8 cellular contexts compared by ENCODE assay signal in the genomic region with DNA sequence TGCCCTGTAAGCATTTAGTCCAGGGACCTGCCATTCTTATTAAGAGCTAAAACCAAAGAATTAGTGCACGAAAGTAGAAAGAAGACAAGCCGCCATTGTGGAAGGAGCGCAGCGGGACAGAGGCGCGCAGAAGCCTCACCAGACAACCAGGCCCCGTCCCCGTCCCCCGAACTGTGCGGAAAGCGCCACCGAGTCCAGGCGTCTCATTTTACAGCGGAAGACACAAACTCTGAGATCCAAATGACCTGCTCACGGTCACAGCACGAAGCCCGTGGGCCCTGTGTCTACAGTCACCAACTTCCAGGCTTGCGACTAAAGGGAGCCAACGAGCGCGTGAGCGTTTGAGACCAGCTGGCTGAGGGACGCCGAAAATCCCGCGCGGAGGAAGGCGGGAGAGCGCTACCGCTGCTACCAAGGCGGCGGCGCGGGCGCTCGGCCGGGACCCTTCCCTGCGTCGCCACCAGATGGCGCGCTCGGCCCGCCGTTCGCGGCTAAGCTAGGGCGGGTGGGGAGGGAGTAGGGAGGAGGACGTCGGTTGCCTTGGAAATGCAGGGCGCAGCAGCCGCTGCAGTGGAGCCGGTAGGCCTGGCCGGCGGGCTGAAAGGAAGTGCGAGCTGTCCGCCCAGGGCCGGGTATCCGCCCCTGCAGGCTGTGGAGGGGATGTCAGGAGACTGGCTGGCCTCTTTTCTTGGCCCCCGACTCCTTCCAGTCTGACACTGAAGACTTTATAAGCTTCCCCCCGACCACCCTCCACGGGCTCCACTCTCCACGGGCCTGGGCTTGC. TPM values are rescaled to one million over a fixed set of nuclear protein-coding genes. Genes with fewer than 3 reads are reported as not detected.
DNase-seq lines count a peak whose midpoint lies in the region; ATAC-seq and TF ChIP-seq lines count a peak whose summit lies in the region.

No MANE protein-coding gene starts in this region.

- no peaks in the 10 kb centered on the region for H3K36me3 ChIP-seq in lower lobe of right lung

- no peaks in the 10 kb centered on the region for H3K9me3 Mint-ChIP-seq in CD4-positive, alpha-beta T cell

- H3K27ac ChIP-seq in CD4-positive, alpha-beta T cell (ENCODE audit: low read depth, low read length), result peak overlapping the region; percentile 75
- H3K27ac ChIP-seq in lower lobe of right lung, result peak overlapping the region; percentile 91

- H3K4me1 Mint-ChIP-seq in CD4-positive, alpha-beta T cell (ENCODE audit: low read depth), result peaks cover 13% of the 10 kb centered on the region

- POLR2A ChIA-PET in CD4-positive, alpha-beta T cell (lab: Charles Lee), result interaction anchor here (0.8 to 2.2 kb wide), 15 partner anchors 9 to 347 kb away, joined by 3 to 23 read pairs (median 5); a partner anchor contains a TSS

- DNase-seq in CD4-positive, alpha-beta T cell, result peak; percentile 76 to 96 (median 86)
- DNase-seq in NCI-H748 treated with DMSO at 0.1 percent for 48 hours (lab: John Stamatoyannopoulos, UW), result peak; percentile 59
- DNase-seq in activated CD4-positive, alpha-beta T cell treated with anti-CD3 and anti-CD28 coated beads, Interleukin-2, amount 50 U/mL, for 48 hours, result peak; percentile 90 to 92
- peak; percentile 98 for DNase-seq in ecto neural progenitor cell (ENCODE audit: low spot score)
- DNase-seq in lower lobe of right lung, result peak; percentile 96
- peak; percentile 68 to 94 (median 90) for DNase-seq in stimulated activated CD4-positive, alpha-beta T cell treated with anti-CD3 and anti-CD28 coated beads, TNF-alpha, amount 100 ng/mL, for 1 hour (ENCODE audit: low read depth in 3 of 3, low spot score in 1 of 3)

- no peaks in the 10 kb centered on the region for H3K27me3 ChIP-seq in CD4-positive, alpha-beta T cell (ENCODE audit: control insufficient read depth, insufficient read depth, low read length)
- H3K27me3 ChIP-seq in lower lobe of right lung (ENCODE audit: low read depth), result no peaks in the 10 kb centered on the region

- H3K27ac Mint-ChIP-seq in CD4-positive, alpha-beta T cell, result peak overlapping the region; percentile 93

- peak overlapping the region; percentile 62 for H3K4me3 ChIP-seq in lower lobe of right lung

- peak overlapping the region; percentile 91 for H3K4me3 Mint-ChIP-seq in CD4-positive, alpha-beta T cell

- ATAC-seq in CD4-positive, alpha-beta T cell (ENCODE audit: poor library complexity), result peak; percentile 97
- peak; percentile 100 for ATAC-seq in GM19438 (IDR thresholded peaks at IDR 0.05; ENCODE audit: low read depth, unreplicated experiment)
- ATAC-seq in HG03571 (IDR thresholded peaks at IDR 0.05; ENCODE audit: unreplicated experiment), result peak; percentile 100
- ATAC-seq in lower lobe of right lung, result peak; percentile 99

- CTCF ChIA-PET in CD4-positive, alpha-beta T cell (lab: Charles Lee), result interaction anchor here (0.6 to 2.3 kb wide), 60 partner anchors 8 to 438 kb away, joined by 3 to 21 read pairs (median 4); a partner anchor contains a TSS

- peaks cover 7% of the 10 kb centered on the region for H3K4me1 ChIP-seq in lower lobe of right lung

- H3K9me3 ChIP-seq in CD4-positive, alpha-beta T cell (ENCODE audit: control insufficient read depth, low read length), result no peaks in the 10 kb centered on the region
- no peaks in the 10 kb centered on the region for H3K9me3 ChIP-seq in lower lobe of right lung

- intact Hi-C loops in CD4-positive, alpha-beta T cell (cut with DNase I, micrococcal nuclease), result loop anchor here (1.0 to 10.0 kb wide), 14 partner anchors 32 to 964 kb away; no protein-coding TSS in a partner anchor
- intact Hi-C loops in lower lobe of right lung (cut with DNase I), result no loop called here

- peak; percentile 87 for TF ChIP-seq CTCF in CD4-positive, alpha-beta T cell (IDR thresholded peaks at IDR 0.05)
- peak; percentile 95 for TF ChIP-seq CTCF in lower lobe of right lung (IDR thresholded peaks at IDR 0.05)

- H3K36me3 Mint-ChIP-seq in CD4-positive, alpha-beta T cell (ENCODE audit: low read depth), result peaks cover 7% of the 10 kb centered on the region

- H3K27me3 Mint-ChIP-seq in CD4-positive, alpha-beta T cell, result no peaks in the 10 kb centered on the region

RNA-seq across cellular contexts. Expression of a gene that starts 0.4 kb away (rescaled TPM):
- not detected for total RNA-seq in CD4-positive, alpha-beta T cell
- total RNA-seq in lower lobe of right lung, result not detected

RNA-seq across cellular contexts. Expression of a gene that starts 43.8 kb away (rescaled TPM):
- total RNA-seq in CD4-positive, alpha-beta T cell, result 10 to 100 TPM; 35.4 to 36.7 TPM
- 23.6 TPM for total RNA-seq in lower lobe of right lung

Comparison
In these comparisons a context has a peak if more than half of its experiments do, and no peak if none do; other contexts are left out.
1. Peak in every context shown above with its lines: DNase-seq, ATAC-seq, H3K4me3 ChIP-seq and H3K27ac ChIP-seq.